Comparison of ENCODE assay signal across 1 cellular context in the genomic region with DNA sequence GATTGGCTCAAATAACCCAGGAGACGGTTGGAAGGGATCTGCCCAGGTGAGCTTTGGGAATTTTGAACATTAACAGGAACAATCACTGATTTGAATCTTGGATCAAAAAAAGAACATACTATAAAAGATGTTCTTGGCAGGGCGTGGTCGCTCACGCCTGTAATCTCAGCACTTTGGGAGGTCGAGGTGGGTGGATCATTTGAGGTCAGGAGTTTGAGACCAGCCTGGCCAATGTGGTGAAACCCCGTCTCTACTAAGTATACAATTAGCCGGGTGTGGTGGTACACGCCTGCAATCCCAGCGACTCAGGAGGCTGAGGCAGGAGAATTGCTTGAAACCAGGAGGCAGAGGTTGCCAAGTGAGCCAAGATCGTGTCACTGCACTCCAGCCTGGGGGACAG. TPM values are rescaled to one million over a fixed set of nuclear protein-coding genes. Genes with fewer than 3 reads are reported as not detected.
"Had no signal": no experiment of that assay in that cellular context is flagged by ENCODE, and none has a peak within 500 bp of the region (broad histone marks: within the 10 kb centered on the region; RNA-seq: fewer than 3 reads in every experiment).

No MANE protein-coding gene starts in this region.

RNA-seq across cellular contexts. Expression of a gene that starts 24.8 kb away (rescaled TPM):
- total RNA-seq: natural killer cell had no signal
